8 cellular contexts compared by ENCODE assay signal in genomic region chr10:95755511-95756004, GRCh38. TPM values are rescaled to one million over a fixed set of nuclear protein-coding genes. Genes with fewer than 3 reads are reported as not detected.
DNase-seq lines count a peak whose midpoint lies in the region; ATAC-seq and TF ChIP-seq lines count a peak whose summit lies in the region.

No MANE protein-coding gene starts in this region.

- no peaks in the 10 kb centered on the region for H3K9me3 Mint-ChIP-seq in T-helper 2 cell treated with Interferon-gamma antibody and Interleukin-4, amounts not matched to agents 5 μg/mL and 100 μg/mL, for 36 hours

- peaks cover 21% of the 10 kb centered on the region for H3K79me2 ChIP-seq in DOHH2 (ENCODE audit: control insufficient read depth, low read length)

- H3K4me1 ChIP-seq in DOHH2 (ENCODE audit: control insufficient read depth, low read length) = peaks cover 48% of the 10 kb centered on the region
- H3K4me1 ChIP-seq in gastrocnemius medialis = no peaks in the 10 kb centered on the region

- in situ Hi-C loops in gastrocnemius medialis (cut with MboI; ENCODE audit: low sequenced_read_pairs in 4 of 4) = no loop called here

- peaks cover 31% of the 10 kb centered on the region for H3K4me1 Mint-ChIP-seq in T-helper 2 cell treated with Interferon-gamma antibody and Interleukin-4, amounts not matched to agents 5 μg/mL and 100 μg/mL, for 36 hours (ENCODE audit: low read depth)

- no peak for DNase-seq in T-helper 2 cell treated with Interferon-gamma antibody and Interleukin-4, amounts not matched to agents 5 μg/mL and 100 μg/mL, for 36 hours (ENCODE audit: low spot score)
- DNase-seq in iPS DF 19.7 (ENCODE audit: low read depth, low spot score) (peak; percentile 52), gastrocnemius medialis (peak in 1 of 2 donors; percentile 18), NCI-H2107 (lab: John Stamatoyannopoulos, UW) (no peak)
- DNase-seq in stimulated activated CD4-positive, alpha-beta T cell treated with anti-CD3 and anti-CD28 coated beads, Interleukin-4, amount 100 ng/mL, for 4 hours = no peak

- H3K27ac ChIP-seq in DOHH2 (ENCODE audit: low read depth, low read length) (peak overlapping the region; percentile 90), gastrocnemius medialis (peak overlapping the region; percentile 52 to 73 (median 60))

- no peaks in the 10 kb centered on the region for H4K20me1 ChIP-seq in DOHH2 (ENCODE audit: control insufficient read depth, insufficient read depth, low read depth, low read length)

- TF ChIP-seq CTCF in DOHH2 (IDR thresholded peaks at IDR 0.05; ENCODE audit: low read depth, low read length, poor library complexity, severe bottlenecking) = no peak
- TF ChIP-seq CTCF in gastrocnemius medialis (IDR thresholded peaks at IDR 0.05 in 4 of 5, conservative IDR thresholded peaks at IDR 0.05 in 1 of 5) = no peak

- H3K4me2 ChIP-seq in DOHH2 (ENCODE audit: low read length) = peak overlapping the region; percentile 85

- H3K27me3 ChIP-seq in DOHH2 (ENCODE audit: control insufficient read depth, low read length) (no peaks in the 10 kb centered on the region), gastrocnemius medialis (peaks cover 0 to 2% (median 0%) of the 10 kb centered on the region in 3 donors)

- peak; percentile 13 to 36 for TF ChIP-seq POLR2A in gastrocnemius medialis (IDR thresholded peaks at IDR 0.05)

- H3K9me3 ChIP-seq in DOHH2 (ENCODE audit: control insufficient read depth, insufficient read depth, low read length) = no peaks in the 10 kb centered on the region
- no peaks in the 10 kb centered on the region for H3K9me3 ChIP-seq in gastrocnemius medialis

- peak; percentile 20 for ATAC-seq in HG02759 (IDR thresholded peaks at IDR 0.05; ENCODE audit: unreplicated experiment)
- peak in 1 of 2 donors; percentile 49 for ATAC-seq in gastrocnemius medialis
- no peak for ATAC-seq in GM21447 (IDR thresholded peaks at IDR 0.05; ENCODE audit: unreplicated experiment)

- H3K4me3 ChIP-seq in DOHH2 (ENCODE audit: low read length) (peak overlapping the region; percentile 78), gastrocnemius medialis (peak overlapping the region; percentile 36 to 48 (median 40))

- peaks cover 2% of the 10 kb centered on the region for H3K36me3 Mint-ChIP-seq in T-helper 2 cell treated with Interferon-gamma antibody and Interleukin-4, amounts not matched to agents 5 μg/mL and 100 μg/mL, for 36 hours (ENCODE audit: low read depth)

- H3F3A ChIP-seq in DOHH2 (ENCODE audit: control insufficient read depth, insufficient read depth) = peaks cover 33% of the 10 kb centered on the region

- intact Hi-C loops in gastrocnemius medialis (cut with DNase I; ENCODE audit: low total_unique reads) = no loop called here

- H3K36me3 ChIP-seq in DOHH2 (ENCODE audit: control insufficient read depth, low read length) (peaks cover 9% of the 10 kb centered on the region), gastrocnemius medialis (no peaks in the 10 kb centered on the region)

- no peaks in the 10 kb centered on the region for H3K9me2 ChIP-seq in DOHH2 (replicated peaks; ENCODE audit: control insufficient read depth, low read length)

- peak overlapping the region; percentile 78 for H3K4me3 Mint-ChIP-seq in T-helper 2 cell treated with Interferon-gamma antibody and Interleukin-4, amounts not matched to agents 5 μg/mL and 100 μg/mL, for 36 hours

- H3K27me3 Mint-ChIP-seq in T-helper 2 cell treated with Interferon-gamma antibody and Interleukin-4, amounts not matched to agents 5 μg/mL and 100 μg/mL, for 36 hours (ENCODE audit: low read depth) = peaks cover 5% of the 10 kb centered on the region

- H3K27ac Mint-ChIP-seq in T-helper 2 cell treated with Interferon-gamma antibody and Interleukin-4, amounts not matched to agents 5 μg/mL and 100 μg/mL, for 36 hours = peak overlapping the region; percentile 80

RNA-seq across cellular contexts. Expression of gene ENTPD1, which starts 0.4 kb away (rescaled TPM):
- 1 to 10 TPM; 1.7 to 6.9 (median 3.8) TPM for total RNA-seq in gastrocnemius medialis
